ENCODE assay signal across 30 cellular contexts in genomic region chr13:26562538-26562890, GRCh38. TPM values are rescaled to one million over a fixed set of nuclear protein-coding genes. Genes with fewer than 3 reads are reported as not detected.
DNase-seq lines count a peak whose midpoint lies in the region; ATAC-seq and TF ChIP-seq lines count a peak whose summit lies in the region.
"Had no signal": no experiment of that assay in that cellular context is flagged by ENCODE, and none has a peak within 500 bp of the region (broad histone marks: within the 10 kb centered on the region; RNA-seq: fewer than 3 reads in every experiment).

No MANE protein-coding gene starts in this region.

- H3K27me3 Mint-ChIP-seq in stimulated activated naive CD8-positive, alpha-beta T cell treated with anti-CD3 and anti-CD28 coated beads, Interleukin-15, amount 100 ng/mL, for 72 hours = peaks cover 21% of the 10 kb centered on the region

- peaks cover 15% of the 10 kb centered on the region for H3K4me1 ChIP-seq in cardiac muscle cell (ENCODE audit: low read depth)
- H3K4me1 ChIP-seq in adipocyte (ENCODE audit: control insufficient read depth, insufficient read depth, low read length) = peaks cover 75% of the 10 kb centered on the region
- peaks cover 14% of the 10 kb centered on the region for H3K4me1 ChIP-seq in lower lobe of right lung
- peaks cover 3% of the 10 kb centered on the region for H3K4me1 ChIP-seq in upper lobe of right lung
- H3K4me1 ChIP-seq: BE2C, parathyroid adenoma had no signal

- intact Hi-C loops in cardiac septum (cut with DNase I) = no loop called here
- intact Hi-C loops in lower lobe of right lung (cut with DNase I) = no loop called here
- intact Hi-C loops in upper lobe of right lung (cut with DNase I) = no loop called here

- peak overlapping the region; percentile 76 for H3K9ac ChIP-seq in adipocyte (ENCODE audit: low read length)
- H3K9ac ChIP-seq: parathyroid adenoma had no signal

- no peak for TF ChIP-seq CTCF in cardiac muscle cell (IDR thresholded peaks at IDR 0.05; ENCODE audit: low read depth, low read length)
- TF ChIP-seq CTCF in lower lobe of right lung (IDR thresholded peaks at IDR 0.05) = no peak
- TF ChIP-seq CTCF in upper lobe of right lung (IDR thresholded peaks at IDR 0.05) = no peak

- no peaks in the 10 kb centered on the region for H3K9me3 Mint-ChIP-seq in stimulated activated naive CD8-positive, alpha-beta T cell treated with anti-CD3 and anti-CD28 coated beads, Interleukin-15, amount 100 ng/mL, for 72 hours
- H3K9me3 Mint-ChIP-seq: activated CD4-positive, alpha-beta memory T cell treated with anti-CD3 and anti-CD28 coated beads for 36 hours; activated naive CD4-positive, alpha-beta T cell treated with anti-CD3 and anti-CD28 coated beads, Interleukin-2, amount 50 U/mL, for 72 hours; activated T-helper 17 cell treated with anti-CD3 and anti-CD28 coated beads, Interleukin-2, amount 50 U/mL, for 72 hours; natural killer cell treated with Interleukin-12 subunit alpha and Interleukin-12 subunit beta and Interleukin-15 and Interleukin-18, amount 100 ng/mL, for 72 hours; stimulated activated naive CD8-positive, alpha-beta T cell treated with anti-CD3 and anti-CD28 coated beads, Interleukin-15, Interleukin-2, amounts not matched to agents 100 ng/mL and 50 ng/mL, for 24 hours had no signal

- H3K9me3 ChIP-seq in cardiac muscle cell (ENCODE audit: low read depth) (no peaks in the 10 kb centered on the region), adipocyte (ENCODE audit: control insufficient read depth, low read length) (no peaks in the 10 kb centered on the region), lower lobe of right lung (no peaks in the 10 kb centered on the region), upper lobe of right lung (no peaks in the 10 kb centered on the region)
- H3K9me3 ChIP-seq: BE2C, sigmoid colon had no signal

- H3K36me3 ChIP-seq in cardiac muscle cell (no peaks in the 10 kb centered on the region), adipocyte (ENCODE audit: control insufficient read depth, insufficient read depth, low read length, severe bottlenecking) (no peaks in the 10 kb centered on the region), lower lobe of right lung (no peaks in the 10 kb centered on the region), upper lobe of right lung (no peaks in the 10 kb centered on the region)
- H3K36me3 ChIP-seq: BE2C, sigmoid colon had no signal

- H3K4me3 ChIP-seq in cardiac muscle cell (no peak overlapping the region), adipocyte (ENCODE audit: low read length) (peak overlapping the region; percentile 60), lower lobe of right lung (no peak overlapping the region), upper lobe of right lung (no peak overlapping the region)
- H3K4me3 ChIP-seq: PC-9, sigmoid colon had no signal

- no peak overlapping the region for H3K4me3 Mint-ChIP-seq in stimulated activated naive CD8-positive, alpha-beta T cell treated with anti-CD3 and anti-CD28 coated beads, Interleukin-15, amount 100 ng/mL, for 72 hours
- H3K4me3 Mint-ChIP-seq: activated CD4-positive, alpha-beta memory T cell treated with anti-CD3 and anti-CD28 coated beads for 36 hours; activated T-helper 17 cell treated with anti-CD3 and anti-CD28 coated beads, Interleukin-2, amount 50 U/mL, for 72 hours; natural killer cell treated with Interleukin-12 subunit alpha and Interleukin-12 subunit beta and Interleukin-15 and Interleukin-18, amount 100 ng/mL, for 72 hours; stimulated activated naive CD8-positive, alpha-beta T cell treated with anti-CD3 and anti-CD28 coated beads, Interleukin-15, Interleukin-2, amounts not matched to agents 100 ng/mL and 50 ng/mL, for 24 hours; T-cell had no signal

- no peak overlapping the region for H3K27ac Mint-ChIP-seq in stimulated activated naive CD8-positive, alpha-beta T cell treated with anti-CD3 and anti-CD28 coated beads, Interleukin-15, amount 100 ng/mL, for 72 hours
- H3K27ac Mint-ChIP-seq: activated CD4-positive, alpha-beta memory T cell treated with anti-CD3 and anti-CD28 coated beads for 36 hours; activated naive CD4-positive, alpha-beta T cell treated with anti-CD3 and anti-CD28 coated beads, Interleukin-2, amount 50 U/mL, for 72 hours; activated T-helper 17 cell treated with anti-CD3 and anti-CD28 coated beads, Interleukin-2, amount 50 U/mL, for 72 hours; natural killer cell treated with Interleukin-12 subunit alpha and Interleukin-12 subunit beta and Interleukin-15 and Interleukin-18, amount 100 ng/mL, for 72 hours; stimulated activated naive CD8-positive, alpha-beta T cell treated with anti-CD3 and anti-CD28 coated beads, Interleukin-15, Interleukin-2, amounts not matched to agents 100 ng/mL and 50 ng/mL, for 24 hours; T-cell had no signal

- H3K4me1 Mint-ChIP-seq in stimulated activated naive CD8-positive, alpha-beta T cell treated with anti-CD3 and anti-CD28 coated beads, Interleukin-15, amount 100 ng/mL, for 72 hours = no peaks in the 10 kb centered on the region
- H3K4me1 Mint-ChIP-seq: activated T-helper 17 cell treated with anti-CD3 and anti-CD28 coated beads, Interleukin-2, amount 50 U/mL, for 72 hours had no signal

- H3K27me3 ChIP-seq in cardiac muscle cell = no peaks in the 10 kb centered on the region
- H3K27me3 ChIP-seq in adipocyte (replicated peaks; ENCODE audit: control insufficient read depth, insufficient read depth, low read length) = no peaks in the 10 kb centered on the region
- H3K27me3 ChIP-seq in lower lobe of right lung (ENCODE audit: low read depth) = peaks cover 3% of the 10 kb centered on the region
- H3K27me3 ChIP-seq in upper lobe of right lung = no peaks in the 10 kb centered on the region
- H3K27me3 ChIP-seq: sigmoid colon had no signal

- DNase-seq in cardiac muscle cell (ENCODE audit: low read depth in 1 of 2, low spot score in 1 of 2) (peak in 1 of 2 donors; percentile 65), cardiac septum (ENCODE audit: low spot score) (no peak), adipocyte (ENCODE audit: low read depth) (peak; percentile 8), lower lobe of right lung (no peak), upper lobe of right lung (no peak), OCI-M2 (lab: John Stamatoyannopoulos, UW; ENCODE audit: unreplicated experiment) (no peak)
- no peak for DNase-seq in stimulated activated naive CD8-positive, alpha-beta T cell treated with anti-CD3 and anti-CD28 coated beads, Interleukin-15, amount 100 ng/mL, for 72 hours
- DNase-seq: 8988T; activated CD4-positive, alpha-beta memory T cell treated with anti-CD3 and anti-CD28 coated beads for 36 hours; activated CD8-positive, alpha-beta memory T cell treated with anti-CD3 and anti-CD28 coated beads, Interleukin-2, amount 50 U/mL, for 48 hours; BE2C; DMS79 treated with DMSO at 0.1 percent for 48 hours; effector CD4-positive, alpha-beta T cell; left colon; NCI-H1105 treated with DMSO at 0.1 percent for 48 hours; NCI-H2081; PC-9; SHP77; sigmoid colon; stimulated activated CD4-positive, alpha-beta T cell treated with anti-CD3 and anti-CD28 coated beads, Interleukin-15, amount 100 ng/mL, for 24 hours; T-cell; trophoblast cell had no signal

- no peak for ATAC-seq in lower lobe of right lung
- ATAC-seq in upper lobe of right lung = no peak
- ATAC-seq in stimulated activated naive CD8-positive, alpha-beta T cell treated with anti-CD3 and anti-CD28 coated beads, Interleukin-15, amount 100 ng/mL, for 72 hours = no peak
- ATAC-seq in GM18907 (IDR thresholded peaks at IDR 0.05; ENCODE audit: unreplicated experiment) = no peak
- ATAC-seq: activated CD4-positive, CD25-positive, alpha-beta regulatory T cell treated with anti-CD3 and anti-CD28 coated beads, Interleukin-2, amount 50 U/mL, for 24 hours; activated naive CD4-positive, alpha-beta T cell treated with anti-CD3 and anti-CD28 coated beads, Interleukin-2, amount 50 U/mL, for 72 hours; activated T-helper 17 cell treated with anti-CD3 and anti-CD28 coated beads, Interleukin-2, amount 50 U/mL, for 72 hours; left colon; natural killer cell treated with Interleukin-12 subunit alpha and Interleukin-12 subunit beta and Interleukin-15 and Interleukin-18, amount 100 ng/mL, for 72 hours; T-cell had no signal

- H3K27ac ChIP-seq in cardiac muscle cell (peak overlapping the region; percentile 63), lower lobe of right lung (peak overlapping the region; percentile 54), upper lobe of right lung (peak overlapping the region; percentile 30)
- H3K27ac ChIP-seq: HL-60, parathyroid adenoma, PC-9, sigmoid colon had no signal

RNA-seq across cellular contexts. Expression of gene WASF3, which starts 5.0 kb away (rescaled TPM):
- total RNA-seq in cardiac muscle cell (30.2 and 34.5 TPM in 2 replicates), cardiac septum (7.4 TPM), lower lobe of right lung (15.4 TPM), upper lobe of right lung (27.9 TPM)
- 17.3 and 30.1 TPM in 2 replicates for polyA plus RNA-seq in cardiac muscle cell
- total RNA-seq: natural killer cell treated with Interleukin-12 subunit alpha and Interleukin-12 subunit beta and Interleukin-15 and Interleukin-18, amount 100 ng/mL, for 72 hours had no signal
